ENCODE assay signal across 10 cellular contexts in the genomic region with DNA sequence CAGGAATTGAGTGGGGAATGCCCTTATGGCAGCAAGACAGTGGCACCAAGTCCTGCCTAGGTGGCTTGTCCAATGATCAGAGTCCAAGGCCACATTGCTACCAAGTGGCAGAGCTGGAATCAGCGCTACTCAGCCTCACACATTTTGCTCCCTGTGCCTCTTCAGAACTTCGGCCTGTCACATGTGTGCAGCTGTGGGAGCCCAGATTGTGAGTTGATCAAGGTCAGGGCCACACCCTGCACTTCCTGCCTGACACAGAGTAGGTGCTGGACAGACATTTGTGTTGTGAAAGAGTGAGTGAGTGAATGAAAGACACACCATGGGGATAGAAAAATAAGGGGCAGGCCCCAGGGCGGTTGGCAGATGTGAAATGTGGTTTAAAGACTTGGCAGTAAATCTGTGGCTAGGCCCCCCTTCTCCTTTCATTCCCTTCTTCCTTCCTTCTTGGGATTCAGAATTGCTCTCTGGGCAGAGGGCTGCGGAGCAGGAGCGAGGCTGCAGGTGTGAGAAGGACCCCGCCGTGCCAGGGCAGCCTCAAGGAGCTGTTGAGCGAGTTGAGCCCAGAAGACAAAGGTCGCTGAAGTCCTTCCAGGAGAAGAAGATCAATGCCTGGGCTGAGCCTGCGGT. TPM values are rescaled to one million over a fixed set of nuclear protein-coding genes. Genes with fewer than 3 reads are reported as not detected.
DNase-seq lines count a peak whose midpoint lies in the region; ATAC-seq, FAIRE-seq and TF ChIP-seq lines count a peak whose summit lies in the region.
"Had no signal": no experiment of that assay in that cellular context is flagged by ENCODE, and none has a peak within 500 bp of the region (broad histone marks: within the 10 kb centered on the region; RNA-seq: fewer than 3 reads in every experiment).

No MANE protein-coding gene starts in this region.

- TF ChIP-seq CTCF in Peyer's patch (IDR thresholded peaks at IDR 0.05): no peak
- TF ChIP-seq CTCF in neural crest cell (conservative IDR thresholded peaks at IDR 0.05): no peak

- peak overlapping the region; percentile 44 for H3K27ac Mint-ChIP-seq in neural crest cell (ENCODE audit: unreplicated experiment)

- H3K36me3 ChIP-seq in Peyer's patch: no peaks in the 10 kb centered on the region

- no peaks in the 10 kb centered on the region for H3K9me3 ChIP-seq in Peyer's patch

- peak; percentile 89 for FAIRE-seq in H54 (lab: Jason Lieb, UNC)

- no peaks in the 10 kb centered on the region for H3K36me3 Mint-ChIP-seq in neural crest cell (ENCODE audit: low read depth)

- no peaks in the 10 kb centered on the region for H3K27me3 ChIP-seq in Peyer's patch

- no peaks in the 10 kb centered on the region for H3K9me3 Mint-ChIP-seq in neural crest cell
- H3K9me3 Mint-ChIP-seq: IgD-negative memory B cell had no signal

- intact Hi-C loops in head of caudate nucleus (cut with DNase I): no loop called here

- no peak for ATAC-seq in HG02610 (IDR thresholded peaks at IDR 0.05; ENCODE audit: unreplicated experiment)

- peaks cover 0 to 61% (median 0%) of the 10 kb centered on the region in 4 donors for H3K4me1 ChIP-seq in Peyer's patch

- H3K4me1 Mint-ChIP-seq in neural crest cell: peaks cover 40% of the 10 kb centered on the region

- peak overlapping the region in 3 of 4 donors; percentile 71 to 97 (median 86) for H3K27ac ChIP-seq in Peyer's patch

- no peaks in the 10 kb centered on the region for H3K27me3 Mint-ChIP-seq in neural crest cell (ENCODE audit: low read depth)
- H3K27me3 Mint-ChIP-seq: IgD-negative memory B cell had no signal

- TF ChIP-seq POLR2A in H54 (IDR thresholded peaks at IDR 0.05; ENCODE audit: low read depth, low read length): no peak
- TF ChIP-seq POLR2A in Peyer's patch (IDR thresholded peaks at IDR 0.05): peak in 1 of 2 donors; percentile 47

- no peak overlapping the region for H3K4me3 Mint-ChIP-seq in neural crest cell
- H3K4me3 Mint-ChIP-seq: IgD-negative memory B cell had no signal

- DNase-seq in H54 (ENCODE audit: insufficient read length, low spot score) (peak; percentile 45), Peyer's patch (peak in 2 of 3 donors; percentile 86 to 91), neural crest cell (ENCODE audit: low read depth, low spot score) (no peak), head of caudate nucleus (no peak), AML-193 (lab: John Stamatoyannopoulos, UW) (no peak), NCI-H1105 (lab: John Stamatoyannopoulos, UW) (no peak)
- peak; percentile 6 for DNase-seq in central memory CD4-positive, alpha-beta T cell
- DNase-seq: glutamatergic neuron had no signal

- no peak overlapping the region for H3K4me3 ChIP-seq in Peyer's patch

RNA-seq across cellular contexts. Expression of a gene that starts 30.3 kb away (rescaled TPM):
- total RNA-seq in Peyer's patch (10 to 100 TPM in 2 of 4 donors, 1 to 10 TPM in 2; 1.7 to 11.7 (median 10.3) TPM), neural crest cell (7.6 and 9.8 TPM in 2 replicates)

Comparison
In these comparisons a context has a peak if more than half of its experiments do, and no peak if none do; other contexts are left out.
1. DNase-seq: peak in H54 (single experiment), Peyer's patch (2 of 3) and central memory CD4-positive, alpha-beta T cell (single experiment); none in neural crest cell (single experiment), head of caudate nucleus (0 of 42), AML-193 (0 of 2) and NCI-H1105 (single experiment).